Comparison of ENCODE assay signal across 1 cellular context in genomic region chr20:51958099-51958498, GRCh38.
TF ChIP-seq lines count a peak whose summit lies in the region.

No MANE protein-coding gene starts in this region.

TF ChIP-seq in WTC11, 78 proteins besides CTCF, POLR2A, EP300 and RAD21 (continued from another document):
- TF ChIP-seq AFF4 (CRISPR knock-in tag; IDR thresholded peaks at IDR 0.05; ENCODE audit: borderline replicate concordance) (no peak), ZSCAN18 (CRISPR knock-in tag; IDR thresholded peaks at IDR 0.05) (no peak), ELF4 (CRISPR knock-in tag; IDR thresholded peaks at IDR 0.05; ENCODE audit: low read depth) (no peak), ESRRA (CRISPR knock-in tag; IDR thresholded peaks at IDR 0.05; ENCODE audit: borderline replicate concordance) (no peak), NR1H2 (CRISPR knock-in tag; IDR thresholded peaks at IDR 0.05) (no peak), ATF2 (CRISPR knock-in tag; IDR thresholded peaks at IDR 0.05; ENCODE audit: borderline replicate concordance, low read depth) (no peak)
